Comparison of ENCODE assay signal across 11 cellular contexts in genomic region chr2:197042613-197043248, GRCh38.
A peak's percentile ranks its signal among the peaks of the same experiment; 100 is the strongest.
DNase-seq lines count a peak whose midpoint lies in the region; ATAC-seq, FAIRE-seq and TF ChIP-seq lines count a peak whose summit lies in the region.
"Had no signal": no experiment of that assay in that cellular context is flagged by ENCODE, and none has a peak within 500 bp of the region (broad histone marks: within the 10 kb centered on the region; RNA-seq: fewer than 3 reads in every experiment).

No MANE protein-coding gene starts in this region.

- H3K23ac ChIP-seq in IMR-90 (ENCODE audit: low read depth, low read length): no peak overlapping the region

- H3K27ac ChIP-seq in IMR-90 (ENCODE audit: insufficient read depth, low read length) (no peak overlapping the region), GM12878 (ENCODE audit: control insufficient read depth, insufficient read depth) (no peak overlapping the region; the same call in 1 of the 2 replicates), osteoblast (ENCODE audit: low read depth, low read length) (no peak overlapping the region)
- H3K27ac ChIP-seq: stomach had no signal

- no peaks in the 10 kb centered on the region for H3K79me1 ChIP-seq in IMR-90 (ENCODE audit: low read depth in 1 of 2, low read length in 2 of 2)

- no peak overlapping the region for H3K56ac ChIP-seq in IMR-90 (ENCODE audit: extremely low read depth, insufficient read depth, low read length)

- ATAC-seq in GM19043 (IDR thresholded peaks at IDR 0.05; ENCODE audit: low read depth, unreplicated experiment) (peak; percentile 66), IMR-90 (ENCODE audit: low read depth) (no peak), GM12878 (peak; percentile 75), GM21825 (IDR thresholded peaks at IDR 0.05; ENCODE audit: unreplicated experiment) (no peak)

- no peak overlapping the region for H3K4me2 ChIP-seq in IMR-90 (ENCODE audit: low read depth, low read length)
- H3K4me2 ChIP-seq in GM12878 (ENCODE audit: control insufficient read depth, insufficient read depth): 0 out of 2 replicates have a peak overlapping the region, but pooled peaks have one; percentile 19
- no peak overlapping the region for H3K4me2 ChIP-seq in osteoblast (ENCODE audit: insufficient read depth, low read length)

- no peak for FAIRE-seq in GM12878 (lab: Jason Lieb, UNC)

- TF ChIP-seq RAD21 in IMR-90 (IDR thresholded peaks at IDR 0.05; ENCODE audit: low read length) (no peak), GM12878 (IDR thresholded peaks at IDR 0.05; ENCODE audit: insufficient read depth, low read depth, low read length) (no peak)

- H2BK5ac ChIP-seq in IMR-90 (ENCODE audit: low read depth, low read length, poor library complexity, severe bottlenecking): no peak overlapping the region

- CTCF ChIA-PET in IMR-90 (lab: Yijun Ruan, JAX) (interaction anchor here (0.6 kb wide), 1 partner anchor 519 kb away, joined by 4 read pairs; no protein-coding TSS in a partner anchor), GM12878 (lab: Yijun Ruan, JAX) (interaction anchor here (0.8 to 2.0 kb wide), 5 partner anchors 12 to 126 kb away, joined by 3 to 6 read pairs (median 4); no protein-coding TSS in a partner anchor)

- H4K20me1 ChIP-seq in IMR-90 (ENCODE audit: insufficient read depth, low read length): no peaks in the 10 kb centered on the region
- H4K20me1 ChIP-seq in GM12878 (ENCODE audit: control insufficient read depth, insufficient read depth): no peaks in the 10 kb centered on the region
- no peaks in the 10 kb centered on the region for H4K20me1 ChIP-seq in osteoblast (ENCODE audit: insufficient read depth, low read length)

- no peak for TF ChIP-seq EP300 in GM12878 (IDR thresholded peaks at IDR 0.05; ENCODE audit: borderline replicate concordance in 1 of 2, control insufficient read depth in 1 of 2, low read depth in 2 of 2, low read length in 2 of 2)

- no peak overlapping the region for H4K5ac ChIP-seq in IMR-90 (ENCODE audit: low read depth, low read length)

- H4K91ac ChIP-seq in IMR-90 (ENCODE audit: insufficient read depth, low read depth, low read length): no peak overlapping the region

- POLR2A ChIA-PET in IMR-90 (lab: Charles Lee; ENCODE audit: unreplicated experiment) (no interaction called here), GM12878 (lab: Charles Lee) (interaction anchor here (1.0 to 1.5 kb wide), 2 partner anchors 18 to 20 kb away, joined by 3 read pairs; no protein-coding TSS in a partner anchor)

- RAD21 ChIA-PET in GM12878 (lab: Charles Lee; ENCODE audit: unreplicated experiment): no interaction called here

- no peaks in the 10 kb centered on the region for H3K9me3 ChIP-seq in IMR-90 (ENCODE audit: control insufficient read depth, insufficient read depth, low read length)
- H3K9me3 ChIP-seq in GM12878 (replicated peaks; ENCODE audit: control insufficient read depth, insufficient read depth, low read length): no peaks in the 10 kb centered on the region
- no peaks in the 10 kb centered on the region for H3K9me3 ChIP-seq in osteoblast (ENCODE audit: low read depth, low read length)
- H3K9me3 ChIP-seq: stomach had no signal

- H2BK120ac ChIP-seq in IMR-90 (ENCODE audit: low read depth, low read length): no peak overlapping the region

- H3K14ac ChIP-seq in IMR-90 (replicated peaks; ENCODE audit: low read depth, low read length): no peak overlapping the region

- H3K79me2 ChIP-seq in GM12878 (ENCODE audit: control insufficient read depth, insufficient read depth, low read length): no peaks in the 10 kb centered on the region
- H3K79me2 ChIP-seq in osteoblast (ENCODE audit: insufficient read depth, low read length): no peaks in the 10 kb centered on the region

- SMC1A ChIA-PET in GM12878 (lab: Charles Lee; ENCODE audit: uncharacterized antibody, unreplicated experiment): interaction anchor here (0.6 to 1.5 kb wide), 5 partner anchors 19 to 156 kb away, joined by 3 to 4 read pairs (median 3); no protein-coding TSS in a partner anchor

- H2AK5ac ChIP-seq in IMR-90 (ENCODE audit: low read depth, low read length): no peak overlapping the region

- H2BK20ac ChIP-seq in IMR-90 (ENCODE audit: low read depth, low read length): no peak overlapping the region

- no peak overlapping the region for H2AK9ac ChIP-seq in IMR-90 (replicated peaks; ENCODE audit: low read depth, low read length, poor library complexity)

- H2AFZ ChIP-seq in IMR-90 (replicated peaks; ENCODE audit: low read length, poor library complexity) (no peak overlapping the region), GM12878 (ENCODE audit: control insufficient read depth, low read depth, low read length) (no peak overlapping the region), osteoblast (ENCODE audit: low read length) (no peak overlapping the region)

- no peaks in the 10 kb centered on the region for H3K9me1 ChIP-seq in IMR-90 (ENCODE audit: insufficient read depth, low read length)

- no peak overlapping the region for H2BK15ac ChIP-seq in IMR-90 (ENCODE audit: low read depth, low read length)

- peak; percentile 20 for DNase-seq in NCI-H1105 treated with DMSO at 0.1 percent for 48 hours (lab: John Stamatoyannopoulos, UW)
- no peak for DNase-seq in NCI-H1105 (lab: John Stamatoyannopoulos, UW)
- peak; percentile 11 for DNase-seq in IMR-90
- peak; percentile 15 for DNase-seq in GM12878 (ENCODE audit: low read depth, low spot score)
- DNase-seq in osteoblast (ENCODE audit: insufficient read length, low spot score, missing footprints): no peak
- DNase-seq in GF-D8 (lab: John Stamatoyannopoulos, UW): no peak
- DNase-seq: 8988T, OCI-M1, stomach had no signal

- dilution Hi-C loops in IMR-90 (cut with HindIII; ENCODE audit: low sequenced_read_pairs, unreplicated experiment): no loop called here

- H3K36me3 ChIP-seq in IMR-90 (ENCODE audit: control insufficient read depth, insufficient read depth, low read length) (no peaks in the 10 kb centered on the region), GM12878 (ENCODE audit: control insufficient read depth in 2 of 2, insufficient read depth in 2 of 2, low read length in 1 of 2) (peaks cover 0 to 15% of the 10 kb centered on the region in 2 experiments; a peak in 2 of 4 replicates), osteoblast (ENCODE audit: insufficient read depth, low read length) (no peaks in the 10 kb centered on the region)

- no peak overlapping the region for H3K4me3 ChIP-seq in IMR-90 (ENCODE audit: insufficient read depth, low read depth, low read length)
- H3K4me3 ChIP-seq in GM12878: no peak overlapping the region
- no peak overlapping the region for H3K4me3 ChIP-seq in osteoblast (ENCODE audit: insufficient read depth, low read length)
- H3K4me3 ChIP-seq: stomach had no signal

- no peak overlapping the region for H3K4ac ChIP-seq in IMR-90 (ENCODE audit: low read depth, low read length)

- TF ChIP-seq POLR2A in IMR-90 (IDR thresholded peaks at IDR 0.05; ENCODE audit: low read depth, low read length) (no peak), GM12878 (IDR thresholded peaks at IDR 0.05; ENCODE audit: low read depth, low read length) (no peak)

- no peak for TF ChIP-seq CTCF in IMR-90 (conservative IDR thresholded peaks at IDR 0.05; ENCODE audit: low read depth, low read length)
- TF ChIP-seq CTCF in GM12878 (IDR thresholded peaks at IDR 0.05 in 2 of 3, conservative IDR thresholded peaks at IDR 0.05 in 1 of 3; ENCODE audit: control insufficient read depth in 2 of 3, extremely low read depth in 1 of 3, insufficient read depth in 1 of 3, low read depth in 3 of 3, low read length in 3 of 3): no peak
- TF ChIP-seq CTCF in osteoblast (IDR thresholded peaks at IDR 0.05; ENCODE audit: extremely low read depth, low read depth, low read length): no peak

- H4K8ac ChIP-seq in IMR-90 (ENCODE audit: low read depth in 2 of 2, low read length in 2 of 2): no peak overlapping the region

- H3K9ac ChIP-seq in IMR-90 (ENCODE audit: low read depth, low read length): no peak overlapping the region
- H3K9ac ChIP-seq in GM12878 (ENCODE audit: control insufficient read depth, insufficient read depth, low read length): no peak overlapping the region

- no CpG with 5 or more reads among the region's 5 CpGs for WGBS in IMR-90 (ENCODE audit: extremely low coverage in 2 of 2, insufficient read length in 1 of 2), 2 experiments
- WGBS in GM12878 (ENCODE audit: insufficient coverage, insufficient replicate concordance, low lambda C conversion rate, missing lambda C conversion rate): 12% methylated on average over 5 of the region's 5 CpGs

- H3K4me1 ChIP-seq in IMR-90 (ENCODE audit: control insufficient read depth, insufficient read depth, low read length) (no peaks in the 10 kb centered on the region), GM12878 (ENCODE audit: control insufficient read depth, insufficient read depth, low read length) (no peaks in the 10 kb centered on the region), osteoblast (ENCODE audit: insufficient read depth, low read length) (no peaks in the 10 kb centered on the region)
- H3K4me1 ChIP-seq: stomach had no signal

- intact Hi-C loops in IMR-90 (cut with micrococcal nuclease) (no loop called here), GM12878 (cut with micrococcal nuclease; ENCODE audit: unreplicated experiment) (no loop called here)

- BruUV-seq in IMR-90 (replicated peaks; lab: Mats Ljungman, UMichigan) (no TSS peak), GM12878 (replicated peaks; lab: Mats Ljungman, UMichigan) (no TSS peak)

- in situ Hi-C loops in IMR-90 (cut with MboI; ENCODE audit: low sequenced_read_pairs): no loop called here
- in situ Hi-C loops in GM12878 (cut with MboI): no loop called here

- H3K18ac ChIP-seq in IMR-90 (ENCODE audit: low read depth, low read length): no peak overlapping the region

- no peaks in the 10 kb centered on the region for H3K27me3 ChIP-seq in IMR-90 (ENCODE audit: control insufficient read depth, insufficient read depth, low read length)
- H3K27me3 ChIP-seq in GM12878 (replicated peaks in 1 of 2; ENCODE audit: control insufficient read depth in 2 of 2, insufficient read depth in 2 of 2, low read length in 1 of 2): no peaks in the 10 kb centered on the region
- H3K27me3 ChIP-seq in osteoblast (ENCODE audit: insufficient read depth, low read length): no peaks in the 10 kb centered on the region
- H3K27me3 ChIP-seq: stomach had no signal

TF ChIP-seq in IMR-90, 13 proteins besides CTCF, POLR2A, EP300 and RAD21 (continues in another document):
- TF ChIP-seq FOS (IDR thresholded peaks at IDR 0.05; ENCODE audit: low read depth, low read length) (no peak), RCOR1 (IDR thresholded peaks at IDR 0.05; ENCODE audit: insufficient replicate concordance, low read length) (no peak), MXI1 (IDR thresholded peaks at IDR 0.05; ENCODE audit: borderline replicate concordance, low read depth, low read length) (no peak), CEBPB (IDR thresholded peaks at IDR 0.05; ENCODE audit: low read depth, low read length) (no peak)

TF ChIP-seq in GM12878, 131 proteins besides CTCF, POLR2A, EP300 and RAD21 (continues in another document):
- TF ChIP-seq RBBP5 (conservative IDR thresholded peaks at IDR 0.05): no peak

Comparison
In these comparisons a context has a peak if more than half of its experiments do, and no peak if none do; other contexts are left out.
1. DNase-seq: peak in NCI-H1105 treated with DMSO at 0.1 percent for 48 hours (single experiment), IMR-90 (single experiment) and GM12878 (single experiment); none in NCI-H1105 (single experiment), osteoblast (single experiment) and GF-D8 (single experiment).
2. ATAC-seq: peak in GM19043 (single experiment) and GM12878 (single experiment); none in IMR-90 (single experiment) and GM21825 (single experiment).